ENCODE assay signal across 16 cellular contexts in genomic region chr10:46223626-46224413, GRCh38.
"Had no signal": no experiment of that assay in that cellular context is flagged by ENCODE, and none has a peak within 500 bp of the region (broad histone marks: within the 10 kb centered on the region; RNA-seq: fewer than 3 reads in every experiment).

No MANE protein-coding gene starts in this region.

- ATAC-seq: gastrocnemius medialis, heart right ventricle, left lung, psoas muscle had no signal

- H3K27ac Mint-ChIP-seq: activated B cell treated with CpG ODN at 0.5 μM for 24 hours; activated CD4-positive, alpha-beta memory T cell treated with anti-CD3 and anti-CD28 coated beads for 36 hours had no signal

- FAIRE-seq: astrocyte, colon, islet of Langerhans had no signal

- H3K27me3 Mint-ChIP-seq: activated B cell treated with CpG ODN at 0.5 μM for 24 hours; activated CD4-positive, alpha-beta memory T cell treated with anti-CD3 and anti-CD28 coated beads for 36 hours had no signal

- H3K4me1 Mint-ChIP-seq: activated B cell treated with CpG ODN at 0.5 μM for 24 hours, nephron had no signal

- H3K4me3 ChIP-seq: gastrocnemius medialis, heart right ventricle, left lung, psoas muscle had no signal

- H3K36me3 ChIP-seq: gastrocnemius medialis, heart right ventricle, left lung had no signal

- H3K27ac ChIP-seq: gastrocnemius medialis, heart right ventricle, left lung, psoas muscle had no signal

- H3K9me3 Mint-ChIP-seq: activated B cell treated with CpG ODN at 0.5 μM for 24 hours; activated CD4-positive, alpha-beta memory T cell treated with anti-CD3 and anti-CD28 coated beads for 36 hours; nephron had no signal

- H3K4me3 Mint-ChIP-seq: activated B cell treated with CpG ODN at 0.5 μM for 24 hours; activated CD4-positive, alpha-beta memory T cell treated with anti-CD3 and anti-CD28 coated beads for 36 hours; nephron had no signal

- H3K4me1 ChIP-seq: gastrocnemius medialis, left lung, psoas muscle had no signal

- H3K9ac ChIP-seq: SK-N-SH had no signal

- DNase-seq: activated B cell treated with CpG ODN at 0.5 μM for 24 hours; activated gamma-delta T cell; effector CD4-positive, alpha-beta T cell; gastrocnemius medialis; heart right ventricle; mesenchymal stem cell; psoas muscle; SK-N-SH; stimulated activated naive CD4-positive, alpha-beta T cell treated with Interleukin-2 at 50 U/mL for 16 hours; T-helper 1 cell had no signal

- H3K9me3 ChIP-seq: gastrocnemius medialis, heart right ventricle, left lung, psoas muscle, SK-N-SH had no signal
